ENCODE assay signal across 8 cellular contexts in the genomic region with DNA sequence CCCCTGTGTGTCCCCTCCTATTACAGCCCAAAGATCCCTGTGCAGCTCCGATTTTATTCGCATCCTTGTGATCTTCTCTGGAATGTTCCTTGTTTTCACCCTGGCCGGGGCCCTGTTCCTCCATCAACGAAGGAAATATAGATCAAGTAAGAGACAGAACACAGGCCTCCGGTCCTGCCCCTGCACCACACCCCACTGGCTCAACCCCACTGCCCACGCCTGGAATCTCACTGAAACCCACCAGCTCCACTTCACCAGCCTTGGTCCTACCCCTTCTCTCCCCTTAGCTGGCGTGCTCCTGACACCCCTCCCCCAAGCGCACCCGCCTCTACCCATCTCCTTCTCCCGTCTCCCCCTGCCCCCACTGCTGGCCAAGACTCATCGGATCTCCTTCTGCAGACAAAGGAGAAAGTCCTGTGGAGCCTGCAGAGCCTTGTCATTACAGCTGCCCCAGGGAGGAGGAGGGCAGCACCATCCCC. TPM values are rescaled to one million over a fixed set of nuclear protein-coding genes. Genes with fewer than 3 reads are reported as not detected.
DNase-seq lines count a peak whose midpoint lies in the region; ATAC-seq, FAIRE-seq and TF ChIP-seq lines count a peak whose summit lies in the region.

No MANE protein-coding gene starts in this region.

- H3K9me3 ChIP-seq in mammary epithelial cell (replicated peaks; ENCODE audit: insufficient read depth, low read length) (no peaks in the 10 kb centered on the region), lower lobe of right lung (no peaks in the 10 kb centered on the region), transverse colon (no peaks in the 10 kb centered on the region)

- H3K79me2 ChIP-seq in mammary epithelial cell (ENCODE audit: insufficient read depth, low read length): no peaks in the 10 kb centered on the region

- 23% methylated on average over 6 of the region's 11 CpGs for WGBS in mammary epithelial cell (ENCODE audit: low coverage, missing lambda C conversion rate)
- 9 to 10% methylated on average over 5 to 11 of the region's 11 CpGs for whole genome bisulfite sequencing in transverse colon (ENCODE audit: low coverage in 1 of 2), 2 donors

- dilution Hi-C loops in mammary epithelial cell (cut with HindIII; ENCODE audit: low sequenced_read_pairs): no loop called here

- DNase-seq in stimulated activated CD4-positive, alpha-beta T cell treated with anti-CD3 and anti-CD28 coated beads, Interleukin-1b, Interleukin-23, amount 100 ng/mL, for 48 hours: peak; percentile 38
- DNase-seq in stimulated activated CD4-positive, alpha-beta T cell treated with anti-CD3 and anti-CD28 coated beads, Interleukin-4, amount 100 ng/mL, for 1 hour: no peak
- no peak for DNase-seq in mammary epithelial cell
- DNase-seq in lower lobe of right lung: no peak
- DNase-seq in transverse colon: peak; percentile 47
- no peak for DNase-seq in D721Med (ENCODE audit: insufficient read length, low spot score)
- no peak for DNase-seq in central memory CD4-positive, alpha-beta T cell
- no peak for DNase-seq in NOMO-1 treated with dmso at 0.1 percent for 144 hours (lab: John Stamatoyannopoulos, UW; ENCODE audit: unreplicated experiment)

- no peaks in the 10 kb centered on the region for H3K36me3 ChIP-seq in mammary epithelial cell (ENCODE audit: insufficient read depth, low read length)
- peaks cover 25% of the 10 kb centered on the region for H3K36me3 ChIP-seq in lower lobe of right lung
- no peaks in the 10 kb centered on the region for H3K36me3 ChIP-seq in transverse colon

- peaks cover 23% of the 10 kb centered on the region for H3K4me1 ChIP-seq in mammary epithelial cell (ENCODE audit: insufficient read depth, low read length)
- H3K4me1 ChIP-seq in lower lobe of right lung: peaks cover 27% of the 10 kb centered on the region
- peaks cover 16 to 34% (median 26%) of the 10 kb centered on the region in 4 donors for H3K4me1 ChIP-seq in transverse colon

- peak overlapping the region; percentile 44 to 80 (median 61) for H3K4me3 ChIP-seq in mammary epithelial cell (replicated peaks in 1 of 3; ENCODE audit: insufficient read depth in 1 of 3, low read depth in 2 of 3, low read length in 3 of 3)
- peak overlapping the region; percentile 66 for H3K4me3 ChIP-seq in lower lobe of right lung
- H3K4me3 ChIP-seq in transverse colon: peak overlapping the region; percentile 65 to 78 (median 73)

- no peak for FAIRE-seq in D721Med (lab: Jason Lieb, UNC)

- peak overlapping the region; percentile 97 for H2AFZ ChIP-seq in mammary epithelial cell (ENCODE audit: low read depth, low read length)

- peak overlapping the region; percentile 98 for H3K4me2 ChIP-seq in mammary epithelial cell (ENCODE audit: insufficient read depth, low read depth, low read length)

- TF ChIP-seq POLR2A in transverse colon (IDR thresholded peaks at IDR 0.05): no peak

- in situ Hi-C loops in mammary epithelial cell (cut with MboI; ENCODE audit: low sequenced_read_pairs in 2 of 2) (no loop called here), transverse colon (cut with MboI; ENCODE audit: low pct_ligation_motif_present in 1 of 4, low pct_unique_long_range_greater_than_20kb in 1 of 4, low sequenced_read_pairs in 3 of 4) (loop anchor here in 3 of 4 donors (10.0 to 25.0 kb wide), 2 partner anchors 114 to 116 kb away; partner anchors contain the start of gene TNFRSF1A (in 2 of the 3))

- CTCF ChIA-PET in mammary epithelial cell (lab: Charles Lee; ENCODE audit: low non-redundant PET): no interaction called here

- no TSS peak for BruUV-seq in mammary epithelial cell (replicated peaks; lab: Mats Ljungman, UMichigan)

- H3K27me3 ChIP-seq in mammary epithelial cell (ENCODE audit: insufficient read depth, low read length) (no peaks in the 10 kb centered on the region), lower lobe of right lung (ENCODE audit: low read depth) (no peaks in the 10 kb centered on the region), transverse colon (no peaks in the 10 kb centered on the region)

- peak in 1 of 2 donors; percentile 3 for ATAC-seq in lower lobe of right lung

- no peak for TF ChIP-seq EP300 in transverse colon (IDR thresholded peaks at IDR 0.05; ENCODE audit: low read depth)

- intact Hi-C loops in mammary epithelial cell (cut with micrococcal nuclease) (loop anchor here (2.0 kb wide), 1 partner anchor 20 kb away; no protein-coding TSS in a partner anchor), lower lobe of right lung (cut with DNase I) (no loop called here), transverse colon (cut with DNase I; ENCODE audit: low total_unique reads) (no loop called here)

- H3K27ac ChIP-seq in mammary epithelial cell (ENCODE audit: insufficient read depth, low read depth, low read length) (peak overlapping the region; percentile 71), lower lobe of right lung (peak overlapping the region; percentile 92), transverse colon (peak overlapping the region; percentile 97 to 99 (median 98))

- H4K20me1 ChIP-seq in mammary epithelial cell (ENCODE audit: insufficient read depth, low read length): no peaks in the 10 kb centered on the region

- H3K9ac ChIP-seq in mammary epithelial cell (ENCODE audit: insufficient read depth, low read length): no peak overlapping the region

- TF ChIP-seq CTCF in mammary epithelial cell (conservative IDR thresholded peaks at IDR 0.05 in 1 of 2, IDR thresholded peaks at IDR 0.05 in 1 of 2; ENCODE audit: extremely low read depth in 1 of 2, insufficient read depth in 1 of 2, low read depth in 1 of 2, low read length in 2 of 2) (no peak), lower lobe of right lung (IDR thresholded peaks at IDR 0.05) (no peak), transverse colon (IDR thresholded peaks at IDR 0.05) (no peak), D721Med (IDR thresholded peaks at IDR 0.05; ENCODE audit: insufficient read depth, missing control alignments) (no peak)

RNA-seq across cellular contexts. Expression of gene TAPBPL, which starts 0.9 kb away (rescaled TPM):
- total RNA-seq in mammary epithelial cell (1 to 10 TPM; 4.0 to 5.0 TPM), lower lobe of right lung (32.4 TPM), transverse colon (10 to 100 TPM; 47.6 to 99.1 (median 79.3) TPM)
- 7.3 TPM for polyA plus RNA-seq in mammary epithelial cell
- 52.6 TPM for polyA minus RNA-seq in mammary epithelial cell

RNA-seq across cellular contexts. Expression of gene CD27, which starts 6.2 kb away (rescaled TPM):
- total RNA-seq in mammary epithelial cell: not detected
- polyA plus RNA-seq in mammary epithelial cell: not detected
- not detected for polyA minus RNA-seq in mammary epithelial cell
- total RNA-seq in lower lobe of right lung: 2.3 TPM
- total RNA-seq in transverse colon: 10 to 100 TPM in 1 of 4 donors, 1 to 10 TPM in 2, not detected in 1; 1.1 to 16.8 (median 2.3) TPM

RNA-seq across cellular contexts. Expression of gene VAMP1, which starts 19.6 kb away (rescaled TPM):
- total RNA-seq in mammary epithelial cell (1 to 10 TPM; 2.1 to 5.0 TPM), lower lobe of right lung (6.8 TPM), transverse colon (10 to 100 TPM in 3 of 4 donors, 1 to 10 TPM in 1; 2.6 to 23.1 (median 17.7) TPM)
- polyA plus RNA-seq in mammary epithelial cell: 5.8 TPM
- 2.4 TPM for polyA minus RNA-seq in mammary epithelial cell

RNA-seq across cellular contexts. Expression of gene MRPL51, which starts 42.2 kb away (rescaled TPM):
- 100 to 1,000 TPM in 1 of 2 donors, 10 to 100 TPM in 1; 51.7 to 192 TPM for total RNA-seq in mammary epithelial cell
- polyA plus RNA-seq in mammary epithelial cell: 124 TPM
- polyA minus RNA-seq in mammary epithelial cell: 18.7 TPM
- total RNA-seq in lower lobe of right lung: 121 TPM
- 10 to 100 TPM in 3 of 4 donors, 1 to 10 TPM in 1; 2.6 to 49.7 (median 40.9) TPM for total RNA-seq in transverse colon

RNA-seq across cellular contexts. Expression of gene NCAPD2, which starts 43.0 kb away (rescaled TPM):
- 10 to 100 TPM; 17.8 to 53.7 TPM for total RNA-seq in mammary epithelial cell
- 60.4 TPM for polyA plus RNA-seq in mammary epithelial cell
- polyA minus RNA-seq in mammary epithelial cell: 156 TPM
- 32.0 TPM for total RNA-seq in lower lobe of right lung
- total RNA-seq in transverse colon: 10 to 100 TPM; 18.3 to 20.2 (median 19.2) TPM

Comparison
In these comparisons a context has a peak if more than half of its experiments do, and no peak if none do; other contexts are left out.
1. DNase-seq: peak in stimulated activated CD4-positive, alpha-beta T cell treated with anti-CD3 and anti-CD28 coated beads, Interleukin-1b, Interleukin-23, amount 100 ng/mL, for 48 hours (single experiment) and transverse colon (single experiment); none in stimulated activated CD4-positive, alpha-beta T cell treated with anti-CD3 and anti-CD28 coated beads, Interleukin-4, amount 100 ng/mL, for 1 hour (single experiment), mammary epithelial cell (single experiment), lower lobe of right lung (single experiment), D721Med (single experiment), central memory CD4-positive, alpha-beta T cell (single experiment) and NOMO-1 treated with dmso at 0.1 percent for 144 hours (single experiment).
2. in situ Hi-C loops: an anchor here in transverse colon (10.0 to 25.0 kb wide); none called in mammary epithelial cell.
3. Peak in every context shown above with its lines, with median percentiles within 50 percentile points of each other: H3K27ac ChIP-seq and H3K4me3 ChIP-seq.